In the genomic region with DNA sequence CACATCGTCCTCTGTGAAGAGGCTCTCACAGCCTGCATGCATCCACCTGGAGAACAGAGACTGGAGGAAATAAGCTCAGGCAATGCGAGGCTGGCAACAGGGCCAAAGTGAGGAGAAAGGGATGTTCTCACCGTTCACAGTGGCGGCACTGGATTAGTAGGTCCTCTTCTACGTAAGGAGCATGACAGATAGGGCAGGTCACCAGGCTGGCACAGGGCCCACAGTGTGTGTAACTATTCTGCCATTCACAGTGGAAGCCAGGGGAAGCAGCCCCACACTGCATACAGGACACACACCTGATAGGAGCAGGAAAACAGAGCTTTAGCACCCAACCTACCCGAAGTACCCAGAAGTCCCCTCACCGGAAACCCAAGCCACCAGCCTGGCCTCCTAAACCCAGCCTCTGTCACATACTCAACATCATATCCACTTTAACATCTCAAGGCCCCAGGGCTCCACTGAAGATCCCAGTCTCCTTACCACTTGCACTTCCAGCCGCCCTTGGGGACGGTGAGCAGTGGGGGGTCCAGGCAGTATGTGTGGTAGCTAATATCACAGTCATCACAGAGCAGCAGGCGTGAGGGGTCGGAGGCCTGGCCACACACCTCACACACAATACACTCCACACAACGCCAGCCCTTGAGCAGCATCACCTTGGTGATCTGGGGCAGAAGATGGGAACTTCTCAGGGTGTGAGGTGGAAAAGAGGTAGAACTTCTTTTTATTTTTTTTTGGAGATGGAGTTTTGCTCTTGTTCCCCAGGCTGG, we compare ENCODE assay signal across 26 cellular contexts. TPM values are rescaled to one million over a fixed set of nuclear protein-coding genes. Genes with fewer than 3 reads are reported as not detected.
DNase-seq lines count a peak whose midpoint lies in the region; ATAC-seq and TF ChIP-seq lines count a peak whose summit lies in the region.
"Had no signal": no experiment of that assay in that cellular context is flagged by ENCODE, and none has a peak within 500 bp of the region (broad histone marks: within the 10 kb centered on the region; RNA-seq: fewer than 3 reads in every experiment).

No MANE protein-coding gene starts in this region.

- H3K23ac ChIP-seq in neuronal stem cell (ENCODE audit: low read depth, low read length, poor library complexity), result peak overlapping the region; percentile 34

- no peak overlapping the region for H4K8ac ChIP-seq in neuronal stem cell (ENCODE audit: low read depth, low read length)

- intact Hi-C loops in head of caudate nucleus (cut with DNase I), result no loop called here

- no peak overlapping the region for H3K4me3 Mint-ChIP-seq in activated naive CD8-positive, alpha-beta T cell treated with anti-CD3 and anti-CD28 coated beads for 36 hours
- H3K4me3 Mint-ChIP-seq in activated naive CD8-positive, alpha-beta T cell treated with anti-CD3 and anti-CD28 coated beads, Interleukin-2, amount 50 U/mL, for 24 hours, result no peak overlapping the region
- H3K4me3 Mint-ChIP-seq in effector memory CD8-positive, alpha-beta T cell, result no peak overlapping the region
- H3K4me3 Mint-ChIP-seq: CD4-positive, CD25-positive, alpha-beta regulatory T cell had no signal

- no peaks in the 10 kb centered on the region for H3K9me3 Mint-ChIP-seq in activated naive CD8-positive, alpha-beta T cell treated with anti-CD3 and anti-CD28 coated beads for 36 hours
- H3K9me3 Mint-ChIP-seq in activated naive CD8-positive, alpha-beta T cell treated with anti-CD3 and anti-CD28 coated beads, Interleukin-2, amount 50 U/mL, for 24 hours, result no peaks in the 10 kb centered on the region
- H3K9me3 Mint-ChIP-seq in effector memory CD8-positive, alpha-beta T cell, result no peaks in the 10 kb centered on the region
- H3K9me3 Mint-ChIP-seq: CD4-positive, CD25-positive, alpha-beta regulatory T cell had no signal

- no peak for TF ChIP-seq CTCF in HEK293 (tag by site-specific recombination; IDR thresholded peaks at IDR 0.05)

- WGBS in neuronal stem cell (ENCODE audit: extremely low coverage in 2 of 2, insufficient read length in 2 of 2, insufficient replicate concordance in 1 of 2), 2 donors, result no CpG with 5 or more reads among the region's 12 CpGs

- no peak overlapping the region for H2BK15ac ChIP-seq in neuronal stem cell (ENCODE audit: low read length)

- H3K27ac Mint-ChIP-seq in activated naive CD8-positive, alpha-beta T cell treated with anti-CD3 and anti-CD28 coated beads for 36 hours, result peak overlapping the region; percentile 16
- no peak overlapping the region for H3K27ac Mint-ChIP-seq in activated naive CD8-positive, alpha-beta T cell treated with anti-CD3 and anti-CD28 coated beads, Interleukin-2, amount 50 U/mL, for 24 hours
- H3K27ac Mint-ChIP-seq in effector memory CD8-positive, alpha-beta T cell, result peak overlapping the region; percentile 19 to 62
- H3K27ac Mint-ChIP-seq: CD4-positive, CD25-positive, alpha-beta regulatory T cell had no signal

- H3K79me1 ChIP-seq in neuronal stem cell (ENCODE audit: low read depth, low read length), result peaks cover 16% of the 10 kb centered on the region

- POLR2A ChIA-PET in HEK293 (lab: Yijun Ruan, JAX), result interaction anchor here (0.5 to 1.0 kb wide), 5 partner anchors 12 to 863 kb away, joined by 3 to 8 read pairs (median 3); no protein-coding TSS in a partner anchor

- H2BK120ac ChIP-seq in neuronal stem cell (ENCODE audit: low read depth, low read length), result peak overlapping the region; percentile 12

- no peak overlapping the region for H2BK12ac ChIP-seq in neuronal stem cell (ENCODE audit: low read length)

- no peak for ATAC-seq in activated naive CD8-positive, alpha-beta T cell treated with anti-CD3 and anti-CD28 coated beads, Interleukin-2, amount 50 U/mL, for 24 hours
- ATAC-seq in effector memory CD8-positive, alpha-beta T cell (replicated peaks), result no peak

- H3K4me1 Mint-ChIP-seq in activated naive CD8-positive, alpha-beta T cell treated with anti-CD3 and anti-CD28 coated beads for 36 hours, result peaks cover 7% of the 10 kb centered on the region
- H3K4me1 Mint-ChIP-seq in activated naive CD8-positive, alpha-beta T cell treated with anti-CD3 and anti-CD28 coated beads, Interleukin-2, amount 50 U/mL, for 24 hours, result peaks cover 2% of the 10 kb centered on the region
- H3K4me1 Mint-ChIP-seq in effector memory CD8-positive, alpha-beta T cell (ENCODE audit: low read depth in 2 of 2), result peaks cover 13 to 22% of the 10 kb centered on the region in 2 donors

- no peak overlapping the region for H2BK5ac ChIP-seq in neuronal stem cell (ENCODE audit: low read length)

- peaks cover 39 to 99% of the 10 kb centered on the region in 2 experiments for H3K36me3 ChIP-seq in HEK293 (ENCODE audit: control insufficient read depth in 2 of 2, insufficient read depth in 1 of 2, low read length in 2 of 2)
- H3K36me3 ChIP-seq in neuronal stem cell (replicated peaks in 1 of 2; ENCODE audit: control insufficient read depth in 2 of 2, insufficient read depth in 2 of 2, low read length in 2 of 2), result peaks cover 88 to 100% of the 10 kb centered on the region in 2 donors

- H3K9ac ChIP-seq in neuronal stem cell (ENCODE audit: low read depth, low read length, poor library complexity), result no peak overlapping the region

- H3K27ac ChIP-seq in HEK293 (ENCODE audit: extremely low read depth, low read depth, low read length) (no peak overlapping the region), neuronal stem cell (replicated peaks; ENCODE audit: low read length) (no peak overlapping the region)
- H3K27ac ChIP-seq: PC-9 had no signal

- CTCF ChIA-PET in HEK293 (lab: Yijun Ruan, JAX), result interaction anchor here (0.6 to 1.3 kb wide), 9 partner anchors 9 to 459 kb away, joined by 3 to 5 read pairs (median 3); no protein-coding TSS in a partner anchor

- no peaks in the 10 kb centered on the region for H3K4me1 ChIP-seq in HEK293 (ENCODE audit: control insufficient read depth, insufficient read depth, low read length)
- H3K4me1 ChIP-seq in neuronal stem cell (ENCODE audit: control insufficient read depth in 2 of 2, insufficient read depth in 1 of 2, low read depth in 1 of 2, low read length in 2 of 2), result no peaks in the 10 kb centered on the region

- H3K9me3 ChIP-seq in HEK293 (ENCODE audit: control insufficient read depth, insufficient read depth, low read depth, low read length), result no peaks in the 10 kb centered on the region
- no peaks in the 10 kb centered on the region for H3K9me3 ChIP-seq in neuronal stem cell (replicated peaks in 1 of 2; ENCODE audit: control insufficient read depth in 2 of 2, insufficient read depth in 1 of 2, low read depth in 1 of 2, low read length in 2 of 2)

- no peak overlapping the region for H4K91ac ChIP-seq in neuronal stem cell (ENCODE audit: low read depth, low read length, poor library complexity)

- H3K4me2 ChIP-seq in neuronal stem cell (ENCODE audit: insufficient read depth, low read length, poor library complexity, severe bottlenecking), result no peak overlapping the region
- H3K4me2 ChIP-seq: PC-9 had no signal

- no peak overlapping the region for H3K4ac ChIP-seq in neuronal stem cell (ENCODE audit: low read length)

- no peak for DNase-seq in activated naive CD8-positive, alpha-beta T cell treated with anti-CD3 and anti-CD28 coated beads for 36 hours
- no peak for DNase-seq in activated naive CD8-positive, alpha-beta T cell treated with anti-CD3 and anti-CD28 coated beads, Interleukin-2, amount 50 U/mL, for 24 hours
- no peak for DNase-seq in effector memory CD8-positive, alpha-beta T cell
- DNase-seq in neuronal stem cell (ENCODE audit: low spot score) (no peak), CD1c-positive myeloid dendritic cell (ENCODE audit: extremely low spot score) (no peak), H4 (ENCODE audit: low spot score) (no peak), head of caudate nucleus (no peak)
- DNase-seq: CD4-positive, CD25-positive, alpha-beta regulatory T cell; DMS53; Karpas-422; NCI-H1092 treated with DMSO at 0.1 percent for 48 hours; NCI-H1436 treated with DMSO at 0.1 percent for 48 hours; NCI-H187 treated with DMSO at 0.1 percent for 48 hours; NCI-H2171 treated with DMSO at 0.1 percent for 48 hours; NCI-H345; NCI-H524; NCI-H774; NK-92 treated with Interleukin-12 subunit alpha and Interleukin-12 subunit beta, amount 100 ng/mL, for 24 hours; SHP77 had no signal

- H2AFZ ChIP-seq in neuronal stem cell (ENCODE audit: low read length), result no peak overlapping the region
- H2AFZ ChIP-seq: PC-9 had no signal

- no peak overlapping the region for H2AK5ac ChIP-seq in neuronal stem cell (ENCODE audit: low read depth, low read length)

- H3K18ac ChIP-seq in neuronal stem cell (ENCODE audit: low read length), result no peak overlapping the region

- H3K27me3 ChIP-seq in neuronal stem cell (ENCODE audit: control insufficient read depth in 3 of 3, insufficient read depth in 3 of 3, low read depth in 1 of 3, low read length in 3 of 3), result no peaks in the 10 kb centered on the region

- no peaks in the 10 kb centered on the region for H3K27me3 Mint-ChIP-seq in activated naive CD8-positive, alpha-beta T cell treated with anti-CD3 and anti-CD28 coated beads for 36 hours
- H3K27me3 Mint-ChIP-seq in activated naive CD8-positive, alpha-beta T cell treated with anti-CD3 and anti-CD28 coated beads, Interleukin-2, amount 50 U/mL, for 24 hours, result no peaks in the 10 kb centered on the region
- H3K27me3 Mint-ChIP-seq in effector memory CD8-positive, alpha-beta T cell, result no peaks in the 10 kb centered on the region
- H3K27me3 Mint-ChIP-seq: CD4-positive, CD25-positive, alpha-beta regulatory T cell had no signal

- H3K14ac ChIP-seq in neuronal stem cell (ENCODE audit: low read length), result no peak overlapping the region

- no peak overlapping the region for H3K4me3 ChIP-seq in HEK293 (ENCODE audit: low read depth, low read length)
- peak overlapping the region in 1 of 2 donors; percentile 47 for H3K4me3 ChIP-seq in neuronal stem cell (ENCODE audit: low read length in 2 of 2)
- H3K4me3 ChIP-seq: PC-9 had no signal

- peaks cover 35% of the 10 kb centered on the region for H3K36me3 Mint-ChIP-seq in activated naive CD8-positive, alpha-beta T cell treated with anti-CD3 and anti-CD28 coated beads for 36 hours
- H3K36me3 Mint-ChIP-seq in activated naive CD8-positive, alpha-beta T cell treated with anti-CD3 and anti-CD28 coated beads, Interleukin-2, amount 50 U/mL, for 24 hours (ENCODE audit: low read depth), result peaks cover 62% of the 10 kb centered on the region
- peaks cover 89% of the 10 kb centered on the region for H3K36me3 Mint-ChIP-seq in effector memory CD8-positive, alpha-beta T cell (ENCODE audit: insufficient read depth)

RNA-seq across cellular contexts. Expression of a gene that starts 14.3 kb away (rescaled TPM):
- 10 to 100 TPM; 45.3 to 47.5 TPM for total RNA-seq in activated naive CD8-positive, alpha-beta T cell treated with anti-CD3 and anti-CD28 coated beads for 36 hours
- polyA plus RNA-seq in neuronal stem cell (2013, experiment 1 of 2), result 10.4 TPM
- 10.8 TPM for polyA plus RNA-seq in neuronal stem cell (2013, experiment 2 of 2)
- total RNA-seq in H4 (2014; rRNA removed; shearing (Covaris generic)), result 6.9 and 9.4 TPM in 2 replicates

RNA-seq across cellular contexts. Expression of a gene that starts 23.5 kb away (rescaled TPM):
- total RNA-seq in activated naive CD8-positive, alpha-beta T cell treated with anti-CD3 and anti-CD28 coated beads for 36 hours, result 10 to 100 TPM; 11.0 to 13.2 TPM
- polyA plus RNA-seq in neuronal stem cell (2013, experiment 1 of 2), result 4.0 TPM
- 4.1 TPM for polyA plus RNA-seq in neuronal stem cell (2013, experiment 2 of 2)
- 0.99 and 2.4 TPM in 2 replicates for total RNA-seq in H4 (2014; rRNA removed; shearing (Covaris generic))

RNA-seq across cellular contexts. Expression of a gene that starts 27.7 kb away (rescaled TPM):
- 10 to 100 TPM; 57.9 to 60.9 TPM for total RNA-seq in activated naive CD8-positive, alpha-beta T cell treated with anti-CD3 and anti-CD28 coated beads for 36 hours
- 36.1 TPM for polyA plus RNA-seq in neuronal stem cell (2013, experiment 1 of 2)
- 34.4 TPM for polyA plus RNA-seq in neuronal stem cell (2013, experiment 2 of 2)
- total RNA-seq in H4 (2014; rRNA removed; shearing (Covaris generic)), result 94.4 and 105 TPM in 2 replicates

RNA-seq across cellular contexts. Expression of a gene that starts 47.1 kb away (rescaled TPM):
- 1 to 10 TPM; 1.3 to 1.4 TPM for total RNA-seq in activated naive CD8-positive, alpha-beta T cell treated with anti-CD3 and anti-CD28 coated beads for 36 hours
- polyA plus RNA-seq in neuronal stem cell (2013, experiment 1 of 2), result 0.10 TPM
- polyA plus RNA-seq in neuronal stem cell (2013, experiment 2 of 2), result 0.07 TPM
- 0.06 and 0.14 TPM in 2 replicates for total RNA-seq in H4 (2014; rRNA removed; shearing (Covaris generic))
- total RNA-seq: RPMI7951 had no signal
- polyA plus RNA-seq: CD4-positive, CD25-positive, alpha-beta regulatory T cell had no signal

RNA-seq across cellular contexts. Expression of a gene that starts 48.3 kb away (rescaled TPM):
- not detected for total RNA-seq in activated naive CD8-positive, alpha-beta T cell treated with anti-CD3 and anti-CD28 coated beads for 36 hours
- 0.14 TPM for polyA plus RNA-seq in neuronal stem cell (2013, experiment 1 of 2)
- 0.12 TPM for polyA plus RNA-seq in neuronal stem cell (2013, experiment 2 of 2)
- 0.02 TPM in 1 of 2 replicates, not detected in the other for total RNA-seq in H4 (2014; rRNA removed; shearing (Covaris generic))
- total RNA-seq: A172, Daoy, G401, RPMI7951 had no signal
- polyA plus RNA-seq: BJ; CD4-positive, CD25-positive, alpha-beta regulatory T cell had no signal
